In the genomic region with DNA sequence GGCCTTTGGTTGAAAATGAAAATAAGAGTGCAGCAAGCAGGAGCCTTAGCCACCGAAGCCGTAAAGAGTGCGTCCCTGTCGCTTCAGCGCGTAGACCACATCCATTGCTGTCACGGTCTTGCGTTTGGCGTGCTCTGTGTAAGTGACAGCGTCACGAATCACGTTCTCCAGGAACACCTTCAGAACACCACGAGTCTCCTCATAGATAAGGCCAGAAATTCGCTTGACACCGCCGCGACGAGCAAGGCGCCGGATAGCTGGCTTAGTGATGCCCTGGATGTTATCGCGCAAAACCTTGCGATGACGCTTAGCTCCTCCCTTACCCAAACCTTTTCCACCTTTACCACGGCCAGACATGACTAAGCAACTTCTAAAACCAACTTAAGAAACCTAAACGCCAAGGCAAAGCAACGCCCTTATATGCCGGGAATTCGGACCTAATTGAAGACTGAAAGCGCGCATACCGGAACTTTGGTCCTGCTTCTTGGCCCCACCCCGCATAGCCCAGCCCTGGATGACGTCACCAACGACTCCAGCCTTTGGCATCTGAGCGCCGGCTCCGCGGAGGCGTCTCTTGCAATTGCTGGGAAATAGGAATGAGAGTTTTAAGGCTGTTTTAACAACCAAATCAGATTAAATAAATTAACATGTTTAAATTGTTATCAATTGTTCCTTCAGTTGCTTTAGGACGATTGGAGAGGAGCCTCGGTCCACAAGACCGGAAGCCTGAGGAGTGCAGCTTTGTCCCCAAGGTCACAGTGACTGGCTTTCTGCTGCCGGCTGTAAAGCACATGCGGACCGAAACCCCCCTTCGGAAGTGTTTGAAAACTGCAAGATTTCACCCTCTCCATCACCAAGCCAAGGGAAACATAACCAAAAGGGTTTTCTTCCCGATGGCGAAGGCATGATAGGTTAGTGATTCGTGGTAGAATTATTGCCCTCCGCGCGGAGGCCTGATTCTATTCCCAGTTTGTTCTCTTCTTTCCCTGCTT, we compare ENCODE assay signal across 8 cellular contexts.
A peak's percentile ranks its signal among the peaks of the same experiment; 100 is the strongest.
DNase-seq lines count a peak whose midpoint lies in the region; ATAC-seq and TF ChIP-seq lines count a peak whose summit lies in the region.

No MANE protein-coding gene starts in this region.

- TF ChIP-seq CTCF in fibroblast of mammary gland (conservative IDR thresholded peaks at IDR 0.05; ENCODE audit: control insufficient read depth, insufficient read depth, low read depth, low read length), result no peak

- H3K4me3 Mint-ChIP-seq in activated T-helper 2 cell treated with anti-CD3 and anti-CD28 coated beads, Interferon-gamma antibody, Interleukin-2, Interleukin-4, amounts not matched to agents 10 μg/mL and 5 μg/mL and 100 μg/mL, durations not matched to agents 14 hours and 24 hours and 36 hours (ENCODE audit: low read depth), result peak overlapping the region; percentile 88
- H3K4me3 Mint-ChIP-seq in naive thymus-derived CD8-positive, alpha-beta T cell, result peak overlapping the region; percentile 84 to 96 (median 91)
- H3K4me3 Mint-ChIP-seq in stimulated activated naive B cell treated with anti-CD40 and anti-IgM and Interleukin-4, amounts not matched to agents 10 μg/mL and 1 μg/mL and 100 μg/mL, for 72 hours, result peak overlapping the region; percentile 80 to 88

- H3K9me3 Mint-ChIP-seq in activated T-helper 2 cell treated with anti-CD3 and anti-CD28 coated beads, Interferon-gamma antibody, Interleukin-2, Interleukin-4, amounts not matched to agents 10 μg/mL and 5 μg/mL and 100 μg/mL, durations not matched to agents 14 hours and 24 hours and 36 hours, result peaks cover 9% of the 10 kb centered on the region
- H3K9me3 Mint-ChIP-seq in naive thymus-derived CD8-positive, alpha-beta T cell, result peaks cover 0 to 6% (median 3%) of the 10 kb centered on the region in 9 donors
- peaks cover 4% of the 10 kb centered on the region in 2 donors for H3K9me3 Mint-ChIP-seq in stimulated activated naive B cell treated with anti-CD40 and anti-IgM and Interleukin-4, amounts not matched to agents 10 μg/mL and 1 μg/mL and 100 μg/mL, for 72 hours

- H3K27ac Mint-ChIP-seq in activated T-helper 2 cell treated with anti-CD3 and anti-CD28 coated beads, Interferon-gamma antibody, Interleukin-2, Interleukin-4, amounts not matched to agents 10 μg/mL and 5 μg/mL and 100 μg/mL, durations not matched to agents 14 hours and 24 hours and 36 hours, result peak overlapping the region; percentile 95
- peak overlapping the region; percentile 95 to 100 (median 98) for H3K27ac Mint-ChIP-seq in naive thymus-derived CD8-positive, alpha-beta T cell
- peak overlapping the region; percentile 100 for H3K27ac Mint-ChIP-seq in stimulated activated naive B cell treated with anti-CD40 and anti-IgM and Interleukin-4, amounts not matched to agents 10 μg/mL and 1 μg/mL and 100 μg/mL, for 72 hours

- DNase-seq in Daoy (ENCODE audit: low read depth), result peak; percentile 99
- peak; percentile 73 for DNase-seq in GOT3 (lab: John Stamatoyannopoulos, UW)
- peak; percentile 99 for DNase-seq in LHCN-M2 (ENCODE audit: low read depth)
- peak; percentile 100 for DNase-seq in RPMI8226
- peak; percentile 95 for DNase-seq in activated T-helper 2 cell treated with anti-CD3 and anti-CD28 coated beads, Interferon-gamma antibody, Interleukin-2, Interleukin-4, amounts not matched to agents 10 μg/mL and 5 μg/mL and 100 μg/mL, durations not matched to agents 14 hours and 24 hours and 36 hours (ENCODE audit: low spot score)
- DNase-seq in fibroblast of mammary gland (ENCODE audit: low read depth), result peak; percentile 99
- DNase-seq in naive thymus-derived CD8-positive, alpha-beta T cell, result peak; percentile 80 to 99 (median 93)
- peak; percentile 96 for DNase-seq in stimulated activated naive B cell treated with anti-CD40 and anti-IgM and Interleukin-4, amounts not matched to agents 10 μg/mL and 1 μg/mL and 100 μg/mL, for 72 hours

- peaks cover 13% of the 10 kb centered on the region for H3K36me3 Mint-ChIP-seq in activated T-helper 2 cell treated with anti-CD3 and anti-CD28 coated beads, Interferon-gamma antibody, Interleukin-2, Interleukin-4, amounts not matched to agents 10 μg/mL and 5 μg/mL and 100 μg/mL, durations not matched to agents 14 hours and 24 hours and 36 hours (ENCODE audit: low read depth)
- H3K36me3 Mint-ChIP-seq in naive thymus-derived CD8-positive, alpha-beta T cell, result peaks cover 0 to 18% (median 13%) of the 10 kb centered on the region in 3 donors
- peaks cover 28 to 39% of the 10 kb centered on the region in 2 donors for H3K36me3 Mint-ChIP-seq in stimulated activated naive B cell treated with anti-CD40 and anti-IgM and Interleukin-4, amounts not matched to agents 10 μg/mL and 1 μg/mL and 100 μg/mL, for 72 hours

- peaks cover 2% of the 10 kb centered on the region for H3K27me3 Mint-ChIP-seq in activated T-helper 2 cell treated with anti-CD3 and anti-CD28 coated beads, Interferon-gamma antibody, Interleukin-2, Interleukin-4, amounts not matched to agents 10 μg/mL and 5 μg/mL and 100 μg/mL, durations not matched to agents 14 hours and 24 hours and 36 hours (ENCODE audit: low read depth)
- peaks cover 0 to 7% (median 0%) of the 10 kb centered on the region in 5 donors for H3K27me3 Mint-ChIP-seq in naive thymus-derived CD8-positive, alpha-beta T cell
- H3K27me3 Mint-ChIP-seq in stimulated activated naive B cell treated with anti-CD40 and anti-IgM and Interleukin-4, amounts not matched to agents 10 μg/mL and 1 μg/mL and 100 μg/mL, for 72 hours, result peaks cover 5 to 6% of the 10 kb centered on the region in 2 donors

- POLR2A ChIA-PET in naive thymus-derived CD8-positive, alpha-beta T cell (lab: Charles Lee), result interaction anchor here (0.6 to 4.8 kb wide), 53 partner anchors 12 to 1581 kb away, joined by 3 to 271 read pairs (median 6); partner anchors contain the start of gene HMGN4

- peak; percentile 77 to 87 for ATAC-seq in naive thymus-derived CD8-positive, alpha-beta T cell
- peak; percentile 81 to 84 for ATAC-seq in stimulated activated naive B cell treated with anti-CD40 and anti-IgM and Interleukin-4, amounts not matched to agents 10 μg/mL and 1 μg/mL and 100 μg/mL, for 72 hours (replicated peaks)

- intact Hi-C loops in activated T-helper 2 cell treated with anti-CD3 and anti-CD28 coated beads, Interferon-gamma antibody, Interleukin-2, Interleukin-4, amounts not matched to agents 10 μg/mL and 5 μg/mL and 100 μg/mL, durations not matched to agents 14 hours and 24 hours and 36 hours (cut with micrococcal nuclease), result loop anchor here (1.0 to 10.0 kb wide), 7 partner anchors 12 to 1472 kb away; a partner anchor contains a TSS

- peaks cover 33% of the 10 kb centered on the region for H3K4me1 Mint-ChIP-seq in activated T-helper 2 cell treated with anti-CD3 and anti-CD28 coated beads, Interferon-gamma antibody, Interleukin-2, Interleukin-4, amounts not matched to agents 10 μg/mL and 5 μg/mL and 100 μg/mL, durations not matched to agents 14 hours and 24 hours and 36 hours (ENCODE audit: low read depth)
- H3K4me1 Mint-ChIP-seq in naive thymus-derived CD8-positive, alpha-beta T cell, result peaks cover 19 to 36% (median 29%) of the 10 kb centered on the region in 4 donors
- peaks cover 24 to 54% of the 10 kb centered on the region in 2 donors for H3K4me1 Mint-ChIP-seq in stimulated activated naive B cell treated with anti-CD40 and anti-IgM and Interleukin-4, amounts not matched to agents 10 μg/mL and 1 μg/mL and 100 μg/mL, for 72 hours

- peak overlapping the region; percentile 69 for H3K4me3 ChIP-seq in fibroblast of mammary gland (ENCODE audit: control insufficient read depth, low read depth, low read length)

Comparison
In these comparisons a context has a peak if more than half of its experiments do, and no peak if none do; other contexts are left out.
1. Peak in every context shown above with its lines: DNase-seq, ATAC-seq and H3K4me3 ChIP-seq.